ENCODE assay signal across 22 cellular contexts in the genomic region with DNA sequence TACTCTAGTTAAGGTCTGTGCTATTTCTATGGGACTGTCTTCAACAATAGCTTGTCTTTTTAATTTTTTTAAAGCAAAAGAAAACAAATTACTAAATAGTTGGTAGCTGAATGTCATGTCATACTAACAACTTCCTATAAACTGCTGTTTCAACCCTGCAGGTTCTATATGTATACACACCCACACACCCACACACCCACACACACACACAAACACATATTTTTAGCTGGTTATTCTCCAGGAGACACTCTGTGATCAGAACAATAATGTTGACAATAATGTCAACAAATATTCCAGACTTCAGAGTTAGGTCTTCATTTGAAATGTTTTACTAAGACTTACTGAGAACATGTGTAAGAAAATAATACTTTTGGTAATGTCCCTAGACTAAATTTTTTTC.
"Had no signal": no experiment of that assay in that cellular context is flagged by ENCODE, and none has a peak within 500 bp of the region (broad histone marks: within the 10 kb centered on the region; RNA-seq: fewer than 3 reads in every experiment).

No MANE protein-coding gene starts in this region.

- H3K9me3 ChIP-seq: breast epithelium, MG63 had no signal

- ATAC-seq: activated T-cell treated with anti-CD3 and anti-CD28 coated beads, Interleukin-2, amount 50 U/mL, for 72 hours; T-helper 17 cell; WTC11 had no signal

- H3K4me1 ChIP-seq: breast epithelium had no signal

- H3K36me3 ChIP-seq: breast epithelium, MG63 had no signal

- H3K27ac ChIP-seq: breast epithelium, PC-9 had no signal

- DNase-seq: activated CD4-positive, alpha-beta memory T cell treated with anti-CD3 and anti-CD28 coated beads for 36 hours; activated CD4-positive, alpha-beta T cell treated with anti-CD3 and anti-CD28 coated beads for 1 hour; activated CD4-positive, alpha-beta T cell treated with anti-CD3 and anti-CD28 coated beads, Interleukin-2, amount 10 ng/mL, durations not matched to agents 7 days and 5 days; activated CD8-positive, alpha-beta memory T cell treated with anti-CD3 and anti-CD28 coated beads for 24 hours; activated gamma-delta T cell treated with Interleukin-2 at 50 U/mL for 16 hours; activated naive CD4-positive, alpha-beta T cell treated with anti-CD3 and anti-CD28 coated beads, Interleukin-2, amount 50 U/mL, for 16 hours; activated T-cell treated with anti-CD3 and anti-CD28 coated beads, Interleukin-2, amount 50 U/mL, for 72 hours; aorta; central memory CD4-positive, alpha-beta T cell; MG63; NCI-H1092; NCI-H1417; NCI-H1930; NCI-H2107; NCI-H2171 treated with DMSO at 0.1 percent for 48 hours; NCI-H510A treated with DMSO at 0.1 percent for 48 hours; PC-9; SIG-M5; T-helper 17 cell; T-helper 9 cell had no signal

- H3K4me3 ChIP-seq: breast epithelium, MG63, PC-9 had no signal

- H3K27me3 ChIP-seq: breast epithelium, MG63 had no signal

- H3K4me2 ChIP-seq: PC-9 had no signal
